ENCODE assay signal across 2 cellular contexts in genomic region chr14:104576607-104577332, GRCh38.
TF ChIP-seq lines count a peak whose summit lies in the region.

No MANE protein-coding gene starts in this region.

TF ChIP-seq in IMR-90, 13 proteins besides CTCF, POLR2A, EP300 and RAD21:
- TF ChIP-seq CHD1 (IDR thresholded peaks at IDR 0.05; ENCODE audit: low read depth, low read length), result no peak
- no peak for TF ChIP-seq BHLHE40 (IDR thresholded peaks at IDR 0.05; ENCODE audit: low read depth, low read length)
- TF ChIP-seq RCOR1 (IDR thresholded peaks at IDR 0.05; ENCODE audit: insufficient replicate concordance, low read length), result no peak
- no peak for TF ChIP-seq FOS (IDR thresholded peaks at IDR 0.05; ENCODE audit: low read depth, low read length)
- TF ChIP-seq NFE2L2 (IDR thresholded peaks at IDR 0.05; ENCODE audit: low read depth, low read length), result no peak
- TF ChIP-seq USF2 (IDR thresholded peaks at IDR 0.05; ENCODE audit: low read depth, low read length), result no peak
- no peak for TF ChIP-seq MAFK (IDR thresholded peaks at IDR 0.05; ENCODE audit: low read depth, low read length)
- no peak for TF ChIP-seq MAZ (IDR thresholded peaks at IDR 0.05; ENCODE audit: borderline replicate concordance, low read depth, low read length)
- TF ChIP-seq CEBPB (IDR thresholded peaks at IDR 0.05; ENCODE audit: low read depth, low read length), result no peak
- no peak for TF ChIP-seq SMC3 (IDR thresholded peaks at IDR 0.05; ENCODE audit: low read depth, low read length)
- TF ChIP-seq RFX5 (IDR thresholded peaks at IDR 0.05; ENCODE audit: low read depth, low read length), result no peak
- TF ChIP-seq MXI1 (IDR thresholded peaks at IDR 0.05; ENCODE audit: borderline replicate concordance, low read depth, low read length), result no peak
- TF ChIP-seq ELK1 (IDR thresholded peaks at IDR 0.05; ENCODE audit: borderline replicate concordance, low read depth, low read length), result no peak
TF ChIP-seq in IMR-90: peak in this region for 0.

TF ChIP-seq in HEK293T, 16 proteins besides CTCF, POLR2A, EP300 and RAD21:
- TF ChIP-seq SUZ12 (IDR thresholded peaks at IDR 0.05), result no peak
- no peak for TF ChIP-seq NFRKB (IDR thresholded peaks at IDR 0.05)
- TF ChIP-seq HDGF (IDR thresholded peaks at IDR 0.05; ENCODE audit: borderline replicate concordance), result no peak
- TF ChIP-seq PKNOX1 (IDR thresholded peaks at IDR 0.05), result no peak
- no peak for TF ChIP-seq BHLHE40 (IDR thresholded peaks at IDR 0.05; ENCODE audit: borderline replicate concordance)
- no peak for TF ChIP-seq FOXM1 (IDR thresholded peaks at IDR 0.05; ENCODE audit: borderline replicate concordance)
- no peak for TF ChIP-seq CTBP1 (IDR thresholded peaks at IDR 0.05; ENCODE audit: borderline replicate concordance)
- no peak for TF ChIP-seq SP1 (IDR thresholded peaks at IDR 0.05)
- no peak for TF ChIP-seq TARDBP (IDR thresholded peaks at IDR 0.05)
- TF ChIP-seq LEF1 (IDR thresholded peaks at IDR 0.05; ENCODE audit: borderline replicate concordance), result no peak
- TF ChIP-seq ELF4 (IDR thresholded peaks at IDR 0.05), result no peak
- no peak for TF ChIP-seq FOXK2 (IDR thresholded peaks at IDR 0.05)
- TF ChIP-seq FOXA1 (IDR thresholded peaks at IDR 0.05), result no peak
- TF ChIP-seq L3MBTL2 (conservative IDR thresholded peaks at IDR 0.05), result no peak
